ENCODE assay signal across 16 cellular contexts in the genomic region with DNA sequence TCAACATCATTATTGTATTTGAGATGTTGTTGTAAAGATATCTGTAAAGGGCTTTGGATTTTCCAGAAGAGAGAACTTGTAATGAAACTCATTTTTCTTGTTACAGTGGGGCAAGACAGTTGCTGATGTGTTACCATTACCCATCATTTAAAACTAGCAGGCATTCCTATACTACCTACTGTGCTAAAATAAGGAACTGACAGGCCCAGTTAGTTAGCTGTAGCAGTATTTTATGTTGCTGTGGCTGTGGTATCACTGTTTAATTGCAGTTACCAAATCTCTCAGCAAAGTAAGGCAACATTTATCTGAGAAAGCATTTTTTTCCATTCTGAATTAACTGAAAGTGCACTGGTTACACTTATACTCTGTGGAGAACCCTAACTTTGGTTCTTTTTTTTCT.
"Had no signal": no experiment of that assay in that cellular context is flagged by ENCODE, and none has a peak within 500 bp of the region (broad histone marks: within the 10 kb centered on the region; RNA-seq: fewer than 3 reads in every experiment).

No MANE protein-coding gene starts in this region.

- DNase-seq: activated CD4-positive, alpha-beta T cell treated with anti-CD3 and anti-CD28 coated beads, Interleukin-2, amount 50 U/mL, for 1 hour; activated naive CD4-positive, alpha-beta T cell treated with anti-CD3 and anti-CD28 coated beads, Interleukin-2, amount 10 ng/mL, durations not matched to agents 7 days and 5 days; dermis blood vessel endothelial cell; effector memory CD8-positive, alpha-beta T cell; foreskin melanocyte; mesendoderm; retina; stimulated activated CD4-positive, alpha-beta T cell treated with anti-CD3 and anti-CD28 coated beads, Interleukin-15, amount 100 ng/mL, for 24 hours; stimulated activated CD4-positive, alpha-beta T cell treated with anti-CD3 and anti-CD28 coated beads, Interleukin-4, amount 100 ng/mL, for 1 hour; stimulated activated naive B cell treated with anti-CD40 and anti-IgM and Interleukin-4, amounts not matched to agents 10 μg/mL and 1 μg/mL and 100 μg/mL, for 72 hours; thyroid gland had no signal

- H3K36me3 ChIP-seq: ascending aorta, breast epithelium, thyroid gland had no signal

- H3K9me3 ChIP-seq: ascending aorta, breast epithelium, thyroid gland had no signal

- ATAC-seq: effector memory CD8-positive, alpha-beta T cell; natural killer cell treated with Interleukin-12 subunit alpha and Interleukin-12 subunit beta and Interleukin-15 and Interleukin-18, amount 100 ng/mL, for 72 hours; stimulated activated naive B cell treated with anti-CD40 and anti-IgM and Interleukin-4, amounts not matched to agents 10 μg/mL and 1 μg/mL and 100 μg/mL, for 72 hours had no signal

- H3K4me3 ChIP-seq: ascending aorta, breast epithelium, skin epidermis, thyroid gland had no signal

- H3K4me1 ChIP-seq: ascending aorta, breast epithelium had no signal

- H3K27ac ChIP-seq: ascending aorta, breast epithelium, epithelial cell of prostate, skin epidermis, thyroid gland had no signal

- H3K27me3 ChIP-seq: ascending aorta, breast epithelium, thyroid gland had no signal
